ENCODE assay signal across 1 cellular context in the genomic region with DNA sequence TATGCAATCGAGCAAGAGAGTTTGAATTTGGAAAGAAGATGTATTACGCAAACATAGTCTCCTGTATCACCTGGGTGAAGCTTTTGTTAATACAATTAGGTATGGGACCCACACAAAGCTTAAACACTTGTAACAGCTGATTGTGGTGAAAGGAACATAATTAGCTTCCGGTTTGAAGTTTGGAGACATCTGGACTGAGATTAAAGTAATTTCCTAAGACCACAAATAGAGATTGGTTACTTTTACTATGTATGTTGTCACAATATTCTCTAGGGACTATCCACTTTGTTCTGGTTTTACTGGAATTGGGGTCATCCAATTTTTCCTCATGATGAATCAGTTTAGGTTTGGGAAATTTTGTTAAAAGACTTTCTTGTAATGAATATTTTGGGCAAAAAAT.
TF ChIP-seq lines count a peak whose summit lies in the region.

No MANE protein-coding gene starts in this region.

TF ChIP-seq in GM23338, 12 proteins besides CTCF, POLR2A, EP300 and RAD21 (continued from another document):
- TF ChIP-seq REST (IDR thresholded peaks at IDR 0.05; ENCODE audit: unreplicated experiment), result no peak
- no peak for TF ChIP-seq ZNF331 (CRISPR knock-in tag; IDR thresholded peaks at IDR 0.05; ENCODE audit: low read depth)
